ENCODE assay signal across 17 cellular contexts in genomic region chr7:2040201-2040892, GRCh38.
DNase-seq lines count a peak whose midpoint lies in the region; ATAC-seq and TF ChIP-seq lines count a peak whose summit lies in the region.
"Had no signal": no experiment of that assay in that cellular context is flagged by ENCODE, and none has a peak within 500 bp of the region (broad histone marks: within the 10 kb centered on the region; RNA-seq: fewer than 3 reads in every experiment).

No MANE protein-coding gene starts in this region.

- WGBS in aorta, 2 donors = 97% methylated on average over 22 of the region's 22 CpGs
- 95 to 96% methylated on average over 22 of the region's 22 CpGs for WGBS in testis, 2 donors

- H3K36me3 Mint-ChIP-seq in naive thymus-derived CD8-positive, alpha-beta T cell = peaks cover 0 to 9% (median 5%) of the 10 kb centered on the region in 3 donors

- intact Hi-C loops in cardiac septum (cut with DNase I) (no loop called here), aorta (cut with DNase I) (no loop called here), testis (cut with DNase I; ENCODE audit: low total_unique reads) (no loop called here)

- H3K27ac Mint-ChIP-seq in naive thymus-derived CD8-positive, alpha-beta T cell = peak overlapping the region in 8 of 10 donors; percentile 36 to 99 (median 87)
- H3K27ac Mint-ChIP-seq: progenitor cell of endocrine pancreas had no signal

- no peaks in the 10 kb centered on the region for H3K36me3 ChIP-seq in cardiac muscle cell
- peaks cover 8% of the 10 kb centered on the region for H3K36me3 ChIP-seq in WERI-Rb-1
- H3K36me3 ChIP-seq in aorta (ENCODE audit: control insufficient read depth in 1 of 2, insufficient read depth in 2 of 2, low read length in 1 of 2) = no peaks in the 10 kb centered on the region
- no peaks in the 10 kb centered on the region for H3K36me3 ChIP-seq in testis (ENCODE audit: low read depth, missing control alignments)
- H3K36me3 ChIP-seq: HAP-1 had no signal

- POLR2A ChIA-PET in naive thymus-derived CD8-positive, alpha-beta T cell (lab: Charles Lee) = interaction anchor here (1.1 to 1.8 kb wide), 3 partner anchors 44 to 121 kb away, joined by 3 to 4 read pairs (median 3); no protein-coding TSS in a partner anchor
- POLR2A ChIA-PET in GM10248 (lab: Yijun Ruan, JAX) = no interaction called here

- H3K4me1 ChIP-seq in cardiac muscle cell (ENCODE audit: low read depth) (peaks cover 14% of the 10 kb centered on the region), aorta (ENCODE audit: control insufficient read depth in 1 of 2, insufficient read depth in 2 of 2, low read length in 2 of 2) (no peaks in the 10 kb centered on the region), testis (peaks cover 8% of the 10 kb centered on the region)
- H3K4me1 ChIP-seq: HAP-1 had no signal

- TF ChIP-seq CTCF in cardiac muscle cell (IDR thresholded peaks at IDR 0.05; ENCODE audit: low read depth, low read length) = no peak
- TF ChIP-seq CTCF in WERI-Rb-1 (IDR thresholded peaks at IDR 0.05; ENCODE audit: low read depth, low read length) = no peak
- no peak for TF ChIP-seq CTCF in GM10248 (IDR thresholded peaks at IDR 0.05; ENCODE audit: control extremely low read depth, extremely low read depth, low read depth, missing control alignments)
- no peak for TF ChIP-seq CTCF in testis (IDR thresholded peaks at IDR 0.05)

- H3K27me3 Mint-ChIP-seq in naive thymus-derived CD8-positive, alpha-beta T cell = no peaks in the 10 kb centered on the region
- H3K27me3 Mint-ChIP-seq: progenitor cell of endocrine pancreas had no signal

- no peak for ATAC-seq in naive thymus-derived CD8-positive, alpha-beta T cell
- no peak for ATAC-seq in aorta (ENCODE audit: low FRiP score)

- H3K27ac ChIP-seq in cardiac muscle cell (peak overlapping the region; percentile 44), WERI-Rb-1 (no peak overlapping the region), aorta (ENCODE audit: low read depth in 1 of 2, low read length in 2 of 2) (no peak overlapping the region), testis (no peak overlapping the region)
- H3K27ac ChIP-seq: stomach had no signal

- no peak for TF ChIP-seq POLR2A in testis (IDR thresholded peaks at IDR 0.05)

- H3K4me1 Mint-ChIP-seq in naive thymus-derived CD8-positive, alpha-beta T cell = peaks cover 37 to 64% (median 59%) of the 10 kb centered on the region in 4 donors

- peak overlapping the region in 8 of 10 donors; percentile 7 to 91 (median 62) for H3K4me3 Mint-ChIP-seq in naive thymus-derived CD8-positive, alpha-beta T cell

- H3K9me3 ChIP-seq in cardiac muscle cell (ENCODE audit: low read depth) (no peaks in the 10 kb centered on the region), WERI-Rb-1 (ENCODE audit: severe bottlenecking) (peaks cover 7% of the 10 kb centered on the region), aorta (ENCODE audit: control insufficient read depth, low read length) (no peaks in the 10 kb centered on the region), testis (no peaks in the 10 kb centered on the region)
- H3K9me3 ChIP-seq: HAP-1, stomach had no signal

- H3K27me3 ChIP-seq in cardiac muscle cell (no peaks in the 10 kb centered on the region), WERI-Rb-1 (ENCODE audit: insufficient read depth, low read depth, severe bottlenecking) (no peaks in the 10 kb centered on the region), aorta (ENCODE audit: control insufficient read depth in 1 of 2, insufficient read depth in 2 of 2, low read length in 1 of 2) (no peaks in the 10 kb centered on the region), testis (no peaks in the 10 kb centered on the region)
- H3K27me3 ChIP-seq: stomach had no signal

- no peak overlapping the region for H3K4me3 ChIP-seq in cardiac muscle cell
- no peak overlapping the region for H3K4me3 ChIP-seq in WERI-Rb-1 (ENCODE audit: low read depth, low read length)
- H3K4me3 ChIP-seq in aorta (ENCODE audit: low read length in 2 of 2) = no peak overlapping the region
- H3K4me3 ChIP-seq in testis = no peak overlapping the region
- H3K4me3 ChIP-seq: HAP-1, stomach had no signal

- CTCF ChIA-PET in GM10248 (lab: Yijun Ruan, JAX) = interaction anchor here (1.1 kb wide), 3 partner anchors 11 to 59 kb away, joined by 3 read pairs; no protein-coding TSS in a partner anchor

- DNase-seq in cardiac muscle cell (ENCODE audit: low read depth in 1 of 2, low spot score in 1 of 2) (no peak), cardiac septum (ENCODE audit: low spot score) (no peak), WERI-Rb-1 (peak; percentile 2), aorta (peak; percentile 18 to 62), GM10248 (ENCODE audit: extremely low spot score) (no peak), testis (no peak), NCI-H1105 (lab: John Stamatoyannopoulos, UW) (no peak)
- DNase-seq in naive thymus-derived CD8-positive, alpha-beta T cell = no peak
- DNase-seq: activated CD4-positive, alpha-beta T cell treated with anti-CD3 and anti-CD28 coated beads for 1 hour; DMS 273 treated with DMSO at 0.1 percent for 48 hours; effector memory CD4-positive, alpha-beta T cell; NCI-H1417 treated with DMSO at 0.1 percent for 48 hours; NCI-H446; SHP77; stomach had no signal

- H3K9me3 Mint-ChIP-seq in naive thymus-derived CD8-positive, alpha-beta T cell = no peaks in the 10 kb centered on the region

Comparison
In these comparisons a context has a peak if more than half of its experiments do, and no peak if none do; other contexts are left out.
1. DNase-seq: peak in WERI-Rb-1 (single experiment) and aorta (2 of 2); none in cardiac muscle cell (0 of 2), cardiac septum (single experiment), naive thymus-derived CD8-positive, alpha-beta T cell (0 of 10), GM10248 (single experiment), testis (single experiment) and NCI-H1105 (single experiment).